In the genomic region with DNA sequence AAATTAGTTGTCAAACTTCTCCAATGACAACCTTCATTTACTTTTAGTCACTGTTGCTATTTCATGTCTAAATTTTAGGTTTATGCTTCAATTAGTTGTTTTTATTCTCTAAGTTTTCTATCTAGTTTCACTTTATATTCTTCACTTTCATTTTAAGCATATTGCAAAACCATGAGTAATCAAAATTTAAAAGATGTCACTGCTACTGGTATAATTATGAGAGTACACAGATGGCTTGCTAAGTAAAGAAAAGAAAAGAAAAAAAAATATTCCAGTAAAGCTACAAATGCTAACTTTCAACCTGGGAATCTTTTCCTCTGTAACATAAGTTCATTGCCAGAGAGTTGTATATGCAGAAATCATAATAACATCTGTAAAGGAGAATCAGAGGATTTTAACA, we compare ENCODE assay signal across 17 cellular contexts.
A peak's percentile ranks its signal among the peaks of the same experiment; 100 is the strongest.
DNase-seq lines count a peak whose midpoint lies in the region; ATAC-seq, FAIRE-seq and TF ChIP-seq lines count a peak whose summit lies in the region.
"Had no signal": no experiment of that assay in that cellular context is flagged by ENCODE, and none has a peak within 500 bp of the region (broad histone marks: within the 10 kb centered on the region; RNA-seq: fewer than 3 reads in every experiment).

No MANE protein-coding gene starts in this region.

- peak overlapping the region; percentile 42; the same call in 1 of the 2 replicates for H3K4me2 ChIP-seq in KMS-11
- H3K4me2 ChIP-seq: A549 had no signal

- no peak overlapping the region for H3K4me3 ChIP-seq in KMS-11 (IDR thresholded peaks at IDR 0.05; ENCODE audit: insufficient read depth, low read depth, low read length)
- no peak overlapping the region for H3K4me3 ChIP-seq in fibroblast of the aortic adventitia (ENCODE audit: low read depth, low read length)
- H3K4me3 ChIP-seq in small intestine (ENCODE audit: low read depth in 1 of 2, low read length in 2 of 2), result no peak overlapping the region
- H3K4me3 ChIP-seq: A549, SJSA1 had no signal

- intact Hi-C loops in left cardiac atrium (cut with DNase I), result no loop called here

- TF ChIP-seq CTCF in KMS-11 (conservative IDR thresholded peaks at IDR 0.05; ENCODE audit: low read depth, low read length) (no peak), fibroblast of the aortic adventitia (IDR thresholded peaks at IDR 0.05; ENCODE audit: insufficient read depth, low read length) (no peak), mesothelial cell of epicardium (IDR thresholded peaks at IDR 0.05; ENCODE audit: unreplicated experiment) (no peak)

- DNase-seq in amniotic epithelial cell (ENCODE audit: low read depth), result peak; percentile 54
- DNase-seq in fibroblast of the aortic adventitia (ENCODE audit: low read depth), result peak; percentile 5
- DNase-seq in small intestine, result no peak
- no peak for DNase-seq in mesothelial cell of epicardium (ENCODE audit: low spot score in 2 of 2, unreplicated experiment in 2 of 2)
- DNase-seq in left cardiac atrium, result no peak
- DNase-seq in KG1 (lab: John Stamatoyannopoulos, UW), result no peak
- DNase-seq: COR-L47, H7, NCI-H1436, NCI-H2029 treated with DMSO at 0.1 percent for 48 hours, NCI-H2171 treated with DMSO at 0.1 percent for 48 hours, NCI-H446 treated with DMSO at 0.1 percent for 48 hours, NCI-H748 treated with DMSO at 0.1 percent for 48 hours had no signal

- no peak overlapping the region for H3K9ac ChIP-seq in KMS-11

- H3K27me3 ChIP-seq in KMS-11 (ENCODE audit: insufficient read depth, low read depth) (no peaks in the 10 kb centered on the region), small intestine (ENCODE audit: control insufficient read depth in 2 of 2, insufficient read depth in 2 of 2, low read length in 2 of 2) (no peaks in the 10 kb centered on the region)
- H3K27me3 ChIP-seq: SJSA1 had no signal

- H3K27ac ChIP-seq in KMS-11 (no peak overlapping the region), small intestine (ENCODE audit: low read depth in 1 of 2, low read length in 1 of 2) (no peak overlapping the region)
- H3K27ac ChIP-seq: A549, SJSA1 had no signal

- no peaks in the 10 kb centered on the region for H3K27me3 Mint-ChIP-seq in mesothelial cell of epicardium (ENCODE audit: low read depth)

- peak; percentile 65 for FAIRE-seq in small intestine (lab: Jason Lieb, UNC)
- FAIRE-seq: A549 had no signal

- H4K20me1 ChIP-seq in KMS-11 (ENCODE audit: insufficient read depth), result no peaks in the 10 kb centered on the region

- no peak overlapping the region for H3K4me3 Mint-ChIP-seq in mesothelial cell of epicardium
- H3K4me3 Mint-ChIP-seq: CD14-positive monocyte had no signal

- H3K9me3 Mint-ChIP-seq in mesothelial cell of epicardium, result peaks cover 27% of the 10 kb centered on the region

- H3K9me3 ChIP-seq in small intestine (ENCODE audit: control insufficient read depth, low read depth), result no peaks in the 10 kb centered on the region
- H3K9me3 ChIP-seq: A549, SJSA1 had no signal

- H3K36me3 Mint-ChIP-seq in mesothelial cell of epicardium, result peaks cover 3% of the 10 kb centered on the region
- H3K36me3 Mint-ChIP-seq: CD14-positive monocyte had no signal

- no peaks in the 10 kb centered on the region for H3K79me2 ChIP-seq in KMS-11 (ENCODE audit: insufficient read depth, low read depth)

- no peak for ATAC-seq in left cardiac atrium
- ATAC-seq: A549 had no signal

- H3K4me1 ChIP-seq in KMS-11 (ENCODE audit: low read depth, poor library complexity, severe bottlenecking), result peaks cover 12% of the 10 kb centered on the region
- H3K4me1 ChIP-seq in small intestine (ENCODE audit: control insufficient read depth in 2 of 2, insufficient read depth in 1 of 2, low read depth in 1 of 2, low read length in 1 of 2), result no peaks in the 10 kb centered on the region
- H3K4me1 ChIP-seq: A549 had no signal

- peaks cover 17% of the 10 kb centered on the region for H3K4me1 Mint-ChIP-seq in mesothelial cell of epicardium
- H3K4me1 Mint-ChIP-seq: CD14-positive monocyte had no signal

- H3K36me3 ChIP-seq in KMS-11 (ENCODE audit: insufficient read depth) (no peaks in the 10 kb centered on the region), small intestine (ENCODE audit: control insufficient read depth in 2 of 2, insufficient read depth in 2 of 2, low read length in 2 of 2) (no peaks in the 10 kb centered on the region)
- H3K36me3 ChIP-seq: SJSA1 had no signal

- H2AFZ ChIP-seq in KMS-11 (ENCODE audit: low read depth), result no peak overlapping the region

- no peak overlapping the region for H3K27ac Mint-ChIP-seq in mesothelial cell of epicardium
- H3K27ac Mint-ChIP-seq: CD14-positive monocyte had no signal

Comparison
In these comparisons a context has a peak if more than half of its experiments do, and no peak if none do; other contexts are left out.
1. DNase-seq: peak in amniotic epithelial cell (single experiment) and fibroblast of the aortic adventitia (single experiment); none in small intestine (single experiment), mesothelial cell of epicardium (0 of 2), left cardiac atrium (single experiment) and KG1 (single experiment).